Comparison of ENCODE assay signal across 19 cellular contexts in genomic region chr2:149766339-149766738, GRCh38.
"Had no signal": no experiment of that assay in that cellular context is flagged by ENCODE, and none has a peak within 500 bp of the region (broad histone marks: within the 10 kb centered on the region; RNA-seq: fewer than 3 reads in every experiment).

No MANE protein-coding gene starts in this region.

- H3K9me3 ChIP-seq: gastroesophageal sphincter, right lobe of liver, stomach, suprapubic skin, transverse colon, uterus had no signal

- H3K36me3 ChIP-seq: gastroesophageal sphincter, right lobe of liver, stomach, suprapubic skin, transverse colon, uterus had no signal

- H3K27me3 ChIP-seq: gastroesophageal sphincter, right lobe of liver, stomach, suprapubic skin, transverse colon, uterus had no signal

- DNase-seq: activated naive CD4-positive, alpha-beta T cell treated with Interleukin-2 at 50 U/mL for 16 hours; activated naive CD8-positive, alpha-beta T cell treated with anti-CD3 and anti-CD28 coated beads for 36 hours; activated T-cell treated with anti-CD3 and anti-CD28 coated beads, Interleukin-2, amount 50 U/mL, for 24 hours; amniotic stem cell; head of caudate nucleus; hypothalamus; nucleus accumbens; right lobe of liver; small intestine; stimulated activated CD4-positive, alpha-beta T cell treated with anti-CD3 and anti-CD28 coated beads, Interleukin-15, amount 100 ng/mL, for 24 hours; stomach; T1000; transverse colon; uterus had no signal

- H3K4me1 ChIP-seq: right lobe of liver had no signal

- H3K27ac ChIP-seq: epithelial cell of prostate, gastroesophageal sphincter, right lobe of liver, stomach, suprapubic skin, transverse colon had no signal

- H3K4me3 ChIP-seq: gastroesophageal sphincter, right lobe of liver, stomach, suprapubic skin, transverse colon, uterus had no signal

- ATAC-seq: gastroesophageal sphincter; right lobe of liver; stimulated activated memory B cell treated with anti-CD40 and anti-IgM and Interleukin-4, amounts not matched to agents 10 μg/mL and 1 μg/mL and 100 μg/mL, for 72 hours; WTC11 had no signal
